In the genomic region with DNA sequence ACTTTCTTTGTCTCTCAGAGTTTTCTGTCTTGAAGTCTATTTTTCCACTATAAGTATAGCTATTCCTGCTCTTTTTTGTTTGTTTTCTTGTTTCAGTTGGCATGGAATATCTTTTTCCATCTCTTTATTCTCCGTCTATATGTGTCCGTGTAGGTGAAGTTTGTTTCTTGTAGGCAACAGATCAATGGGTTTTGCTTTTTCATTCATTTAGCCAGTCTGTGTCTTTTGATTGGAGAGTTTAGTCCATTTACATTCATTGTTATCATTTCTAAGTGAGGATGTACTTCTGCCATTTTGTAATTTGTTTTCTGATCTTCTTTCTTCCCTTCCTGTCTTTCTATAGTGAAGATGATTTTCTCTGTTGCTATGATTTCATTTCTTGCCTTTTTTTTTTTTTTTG, we compare ENCODE assay signal across 2 cellular contexts.
TF ChIP-seq lines count a peak whose summit lies in the region.

No MANE protein-coding gene starts in this region.

TF ChIP-seq in HEK293, 187 proteins besides CTCF, POLR2A, EP300 and RAD21 (continued from another document):
- TF ChIP-seq SETDB1 (IDR thresholded peaks at IDR 0.05; ENCODE audit: insufficient read length, low read length): peak; percentile 90
- TF ChIP-seq KLF8 (tag by site-specific recombination; IDR thresholded peaks at IDR 0.05): no peak
- no peak for TF ChIP-seq ZNF132 (tag by site-specific recombination; IDR thresholded peaks at IDR 0.05; ENCODE audit: borderline replicate concordance)
- TF ChIP-seq ZEB2 (tag by site-specific recombination; IDR thresholded peaks at IDR 0.05): no peak
TF ChIP-seq in HEK293: peak in this region for 1.

TF ChIP-seq in K562, 482 proteins besides CTCF, POLR2A, EP300 and RAD21 (continued from another document):
- TF ChIP-seq ASH1L (IDR thresholded peaks at IDR 0.05; ENCODE audit: borderline replicate concordance, low read depth, partially characterized antibody) (no peak), TCF7L2 (IDR thresholded peaks at IDR 0.05; ENCODE audit: low read depth, low read length) (no peak), BCOR (IDR thresholded peaks at IDR 0.05) (peak; percentile 34; the same call in 1 of the 2 replicates), TRIM28 (IDR thresholded peaks at IDR 0.05) (peak; percentile 91; the same call in 1 of the 2 replicates), BRD9 (IDR thresholded peaks at IDR 0.05; ENCODE audit: low read depth, partially characterized antibody) (no peak), CBFA2T2 (conservative IDR thresholded peaks at IDR 0.05) (no peak), POLR3G (IDR thresholded peaks at IDR 0.05; ENCODE audit: extremely low read depth, insufficient read length, insufficient replicate concordance) (no peak), NR4A1 (CRISPR knock-in tag; IDR thresholded peaks at IDR 0.05) (no peak), NR4A1 (tag; IDR thresholded peaks at IDR 0.05) (no peak), CBX8 (IDR thresholded peaks at IDR 0.05; ENCODE audit: borderline replicate concordance, extremely low read depth, low read depth, low read length, poor library complexity, severe bottlenecking) (no peak), ZNF354B (CRISPR knock-in tag; IDR thresholded peaks at IDR 0.05) (peak; percentile 99), ERF (CRISPR knock-in tag; IDR thresholded peaks at IDR 0.05) (no peak), CHD2 (IDR thresholded peaks at IDR 0.05; ENCODE audit: low read depth, low read length) (no peak), ATF2 (CRISPR knock-in tag; IDR thresholded peaks at IDR 0.05) (no peak), POLR2AphosphoS2 (IDR thresholded peaks at IDR 0.05; ENCODE audit: low read length) (no peak), TRIM24 (IDR thresholded peaks at IDR 0.05) (peak in 1 of 2 experiments; percentile 47; a peak in 1 of 4 replicates), RBM25 (IDR thresholded peaks at IDR 0.05; ENCODE audit: low read depth, low read length, severe bottlenecking) (peak; percentile 48), ZNF507 (tag; conservative IDR thresholded peaks at IDR 0.05) (peak; percentile 100), CBX3 (IDR thresholded peaks at IDR 0.05; ENCODE audit: borderline replicate concordance in 1 of 2, low read length in 2 of 2) (peak in 1 of 2 experiments; percentile 84; a peak in 2 of 3 replicates)
- TF ChIP-seq, protein P1, sequence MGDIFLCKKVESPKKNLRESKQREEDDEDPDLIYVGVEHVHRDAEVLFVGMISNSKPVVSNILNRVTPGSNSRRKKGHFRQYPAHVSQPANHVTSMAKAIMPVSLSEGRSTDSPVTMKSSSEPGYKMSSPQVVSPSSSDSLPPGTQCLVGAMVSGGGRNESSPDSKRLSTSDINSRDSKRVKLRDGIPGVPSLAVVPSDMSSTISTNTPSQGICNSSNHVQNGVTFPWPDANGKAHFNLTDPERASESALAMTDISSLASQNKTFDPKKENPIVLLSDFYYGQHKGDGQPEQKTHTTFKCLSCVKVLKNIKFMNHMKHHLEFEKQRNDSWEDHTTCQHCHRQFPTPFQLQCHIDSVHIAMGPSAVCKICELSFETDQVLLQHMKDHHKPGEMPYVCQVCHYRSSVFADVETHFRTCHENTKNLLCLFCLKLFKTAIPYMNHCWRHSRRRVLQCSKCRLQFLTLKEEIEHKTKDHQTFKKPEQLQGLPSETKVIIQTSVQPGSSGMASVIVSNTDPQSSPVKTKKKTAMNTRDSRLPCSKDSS (IDR thresholded peaks at IDR 0.05; ENCODE audit: low read depth, partially characterized antibody): peak; percentile 92
- TF ChIP-seq, protein P2, sequence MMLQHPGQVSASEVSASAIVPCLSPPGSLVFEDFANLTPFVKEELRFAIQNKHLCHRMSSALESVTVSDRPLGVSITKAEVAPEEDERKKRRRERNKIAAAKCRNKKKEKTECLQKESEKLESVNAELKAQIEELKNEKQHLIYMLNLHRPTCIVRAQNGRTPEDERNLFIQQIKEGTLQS (IDR thresholded peaks at IDR 0.05): no peak
- TF ChIP-seq, protein P2 (CRISPR knock-in tag; conservative IDR thresholded peaks at IDR 0.05): no peak
- TF ChIP-seq, protein P3, sequence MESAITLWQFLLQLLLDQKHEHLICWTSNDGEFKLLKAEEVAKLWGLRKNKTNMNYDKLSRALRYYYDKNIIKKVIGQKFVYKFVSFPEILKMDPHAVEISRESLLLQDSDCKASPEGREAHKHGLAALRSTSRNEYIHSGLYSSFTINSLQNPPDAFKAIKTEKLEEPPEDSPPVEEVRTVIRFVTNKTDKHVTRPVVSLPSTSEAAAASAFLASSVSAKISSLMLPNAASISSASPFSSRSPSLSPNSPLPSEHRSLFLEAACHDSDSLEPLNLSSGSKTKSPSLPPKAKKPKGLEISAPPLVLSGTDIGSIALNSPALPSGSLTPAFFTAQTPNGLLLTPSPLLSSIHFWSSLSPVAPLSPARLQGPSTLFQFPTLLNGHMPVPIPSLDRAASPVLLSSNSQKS (CRISPR knock-in tag; IDR thresholded peaks at IDR 0.05): no peak
- TF ChIP-seq, protein P4, sequence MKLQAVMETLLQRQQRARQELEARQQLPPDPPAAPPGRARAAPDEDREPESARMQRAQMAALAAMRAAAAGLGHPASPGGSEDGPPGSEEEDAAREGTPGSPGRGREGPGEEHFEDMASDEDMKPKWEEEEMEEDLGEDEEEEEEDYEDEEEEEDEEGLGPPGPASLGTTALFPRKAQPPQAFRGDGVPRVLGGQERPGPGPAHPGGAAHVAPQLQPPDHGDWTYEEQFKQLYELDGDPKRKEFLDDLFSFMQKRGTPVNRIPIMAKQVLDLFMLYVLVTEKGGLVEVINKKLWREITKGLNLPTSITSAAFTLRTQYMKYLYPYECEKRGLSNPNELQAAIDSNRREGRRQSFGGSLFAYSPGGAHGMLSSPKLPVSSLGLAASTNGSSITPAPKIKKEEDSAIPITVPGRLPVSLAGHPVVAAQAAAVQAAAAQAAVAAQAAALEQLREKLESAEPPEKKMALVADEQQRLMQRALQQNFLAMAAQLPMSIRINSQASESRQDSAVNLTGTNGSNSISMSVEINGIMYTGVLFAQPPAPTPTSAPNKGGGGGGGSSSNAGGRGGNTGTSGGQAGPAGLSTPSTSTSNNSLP (IDR thresholded peaks at IDR 0.05; ENCODE audit: borderline replicate concordance, low read depth, low read length): no peak
